8 cellular contexts compared by ENCODE assay signal in the genomic region with DNA sequence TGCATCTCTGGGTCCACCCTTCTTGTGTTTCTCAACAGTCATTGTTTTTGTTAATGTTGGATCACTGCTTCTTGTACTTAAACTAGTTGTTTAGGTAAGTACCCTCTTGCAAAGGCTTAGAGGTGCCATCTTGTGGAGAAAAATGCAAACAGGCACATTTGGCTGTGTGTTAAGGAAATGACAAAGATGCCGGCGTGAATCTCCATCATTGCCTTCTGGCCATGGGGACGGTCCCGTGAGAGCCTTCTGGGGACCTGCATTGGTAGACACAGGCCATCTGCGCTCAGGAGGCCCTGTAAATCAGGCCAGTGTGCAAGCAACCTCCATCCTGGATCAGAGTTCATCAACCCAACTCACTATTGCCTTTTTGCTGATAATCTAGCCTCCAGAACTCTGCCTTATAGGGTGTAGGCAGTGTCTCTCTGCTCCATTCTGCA.
DNase-seq lines count a peak whose midpoint lies in the region; ATAC-seq and TF ChIP-seq lines count a peak whose summit lies in the region.

No MANE protein-coding gene starts in this region.

- peaks cover 4% of the 10 kb centered on the region for H3K27me3 Mint-ChIP-seq in activated CD4-positive, alpha-beta T cell treated with anti-CD3 and anti-CD28 coated beads, Interleukin-2, amount 10 ng/mL, durations not matched to agents 7 days and 5 days

- H3K27ac ChIP-seq in sigmoid colon: no peak overlapping the region

- peak; percentile 24 for DNase-seq in activated CD4-positive, alpha-beta T cell treated with anti-CD3 and anti-CD28 coated beads, Interleukin-2, amount 10 ng/mL, durations not matched to agents 7 days and 5 days
- DNase-seq in activated CD4-positive, alpha-beta T cell treated with anti-CD3 and anti-CD28 coated beads for 1 hour: no peak
- DNase-seq in NCI-H345 (lab: John Stamatoyannopoulos, UW): peak; percentile 54
- DNase-seq in brain pericyte (ENCODE audit: low read depth, low spot score): peak; percentile 63
- peak; percentile 70 for DNase-seq in kidney tubule cell (ENCODE audit: low spot score)
- no peak for DNase-seq in activated T-cell treated with anti-CD3 and anti-CD28 coated beads for 4 hours
- no peak for DNase-seq in sigmoid colon

- no peak overlapping the region for H3K4me3 ChIP-seq in sigmoid colon

- no peak overlapping the region for H3K27ac Mint-ChIP-seq in activated CD4-positive, alpha-beta T cell treated with anti-CD3 and anti-CD28 coated beads, Interleukin-2, amount 10 ng/mL, durations not matched to agents 7 days and 5 days

- H3K27me3 ChIP-seq in sigmoid colon: no peaks in the 10 kb centered on the region

- no peak for TF ChIP-seq EP300 in sigmoid colon (IDR thresholded peaks at IDR 0.05)

- H3K9me3 Mint-ChIP-seq in activated CD4-positive, alpha-beta T cell treated with anti-CD3 and anti-CD28 coated beads, Interleukin-2, amount 10 ng/mL, durations not matched to agents 7 days and 5 days: no peaks in the 10 kb centered on the region

- no peak for ATAC-seq in HG03469 (IDR thresholded peaks at IDR 0.05; ENCODE audit: unreplicated experiment)

- CTCF ChIA-PET in activated CD4-positive, alpha-beta T cell treated with anti-CD3 and anti-CD28 coated beads, Interleukin-2, amount 10 ng/mL, durations not matched to agents 7 days and 5 days (lab: Charles Lee): no interaction called here

- intact Hi-C loops in sigmoid colon (cut with DNase I): loop anchor here (5.0 kb wide), 1 partner anchor 204 kb away; no protein-coding TSS in a partner anchor

- POLR2A ChIA-PET in activated CD4-positive, alpha-beta T cell treated with anti-CD3 and anti-CD28 coated beads, Interleukin-2, amount 10 ng/mL, durations not matched to agents 7 days and 5 days (lab: Charles Lee): no interaction called here

- no peaks in the 10 kb centered on the region for H3K9me3 ChIP-seq in sigmoid colon

- H3K4me1 ChIP-seq in sigmoid colon: peaks cover 0 to 10% (median 0%) of the 10 kb centered on the region in 4 donors

- H3K36me3 ChIP-seq in sigmoid colon: no peaks in the 10 kb centered on the region

- H3K4me3 Mint-ChIP-seq in activated CD4-positive, alpha-beta T cell treated with anti-CD3 and anti-CD28 coated beads, Interleukin-2, amount 10 ng/mL, durations not matched to agents 7 days and 5 days: no peak overlapping the region

- 32 to 39% methylated on average over 5 of the region's 5 CpGs for WGBS in sigmoid colon, 2 donors

- no peaks in the 10 kb centered on the region for H3K36me3 Mint-ChIP-seq in activated CD4-positive, alpha-beta T cell treated with anti-CD3 and anti-CD28 coated beads, Interleukin-2, amount 10 ng/mL, durations not matched to agents 7 days and 5 days (ENCODE audit: low read depth)

- peak in 2 of 4 experiments; percentile 24 to 35 for TF ChIP-seq CTCF in sigmoid colon (IDR thresholded peaks at IDR 0.05)

- H3K4me1 Mint-ChIP-seq in activated CD4-positive, alpha-beta T cell treated with anti-CD3 and anti-CD28 coated beads, Interleukin-2, amount 10 ng/mL, durations not matched to agents 7 days and 5 days: no peaks in the 10 kb centered on the region

- TF ChIP-seq POLR2A in sigmoid colon (IDR thresholded peaks at IDR 0.05): no peak

Comparison
In these comparisons a context has a peak if more than half of its experiments do, and no peak if none do; other contexts are left out.
1. DNase-seq: peak in activated CD4-positive, alpha-beta T cell treated with anti-CD3 and anti-CD28 coated beads, Interleukin-2, amount 10 ng/mL, durations not matched to agents 7 days and 5 days (single experiment), NCI-H345 (single experiment), brain pericyte (single experiment) and kidney tubule cell (single experiment); none in activated CD4-positive, alpha-beta T cell treated with anti-CD3 and anti-CD28 coated beads for 1 hour (single experiment), activated T-cell treated with anti-CD3 and anti-CD28 coated beads for 4 hours (single experiment) and sigmoid colon (single experiment).